Comparison of ENCODE assay signal across 8 cellular contexts in the genomic region with DNA sequence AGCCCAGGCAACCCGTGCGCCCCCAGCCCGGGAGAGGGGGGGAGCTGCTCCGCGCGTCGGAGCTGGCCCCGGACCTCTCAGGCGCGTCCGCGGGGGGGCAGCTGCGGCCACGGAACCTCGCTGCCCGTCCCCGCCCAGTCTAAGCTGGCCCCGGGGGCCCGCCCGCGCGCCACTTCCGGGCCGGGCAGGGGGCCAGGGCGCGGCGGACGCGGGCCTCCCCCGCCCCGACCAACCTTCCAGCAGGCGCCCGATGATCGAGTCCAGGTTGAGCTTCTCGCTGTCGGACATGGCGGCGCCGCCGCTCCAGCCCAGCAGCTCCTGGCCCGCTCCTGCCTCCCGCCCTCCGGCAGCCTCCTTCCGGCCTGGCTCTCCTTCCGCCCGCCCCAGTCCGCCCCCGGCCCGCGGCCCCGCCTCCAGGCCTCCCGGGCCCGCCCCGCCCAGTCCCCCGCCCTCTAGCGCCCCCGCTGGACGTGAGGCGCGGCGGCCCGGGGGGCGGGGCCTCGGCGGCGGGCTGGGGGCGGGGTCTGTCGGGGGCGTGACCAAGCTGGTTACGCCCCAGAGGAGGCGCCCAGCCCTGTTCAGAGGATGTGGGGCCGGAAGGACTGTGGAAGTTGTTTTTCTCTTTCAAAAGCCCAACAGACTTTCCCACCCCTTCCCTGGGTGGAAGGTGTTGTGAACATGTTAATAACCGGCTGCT. TPM values are rescaled to one million over a fixed set of nuclear protein-coding genes. Genes with fewer than 3 reads are reported as not detected.
DNase-seq lines count a peak whose midpoint lies in the region; ATAC-seq lines count a peak whose summit lies in the region.

Gene PPP1CA (minus strand): TSS at position 364 of the 697 bp plus-strand sequence. CDS start 76 bp downstream, at position 288.

- peaks cover 36% of the 10 kb centered on the region for H3K36me3 ChIP-seq in CD8-positive, alpha-beta memory T cell (ENCODE audit: insufficient read depth, low read length)
- peaks cover 36% of the 10 kb centered on the region for H3K36me3 ChIP-seq in effector memory CD4-positive, alpha-beta T cell (ENCODE audit: control insufficient read depth, insufficient read depth, low read length)

- peaks cover 40 to 82% (median 53%) of the 10 kb centered on the region in 3 donors for H3K4me1 Mint-ChIP-seq in CD8-positive, alpha-beta memory T cell
- H3K4me1 Mint-ChIP-seq in memory B cell: peaks cover 28% of the 10 kb centered on the region

- peak within 1 kb of the TSS; percentile 87 for H3K27ac ChIP-seq in CD8-positive, alpha-beta memory T cell (ENCODE audit: low read depth, low read length)
- peak within 1 kb of the TSS; percentile 77 for H3K27ac ChIP-seq in effector memory CD4-positive, alpha-beta T cell (ENCODE audit: insufficient read depth, low read length, poor library complexity, severe bottlenecking)

- no peaks in the 10 kb centered on the region for H3K9me3 Mint-ChIP-seq in CD8-positive, alpha-beta memory T cell
- H3K9me3 Mint-ChIP-seq in memory B cell: no peaks in the 10 kb centered on the region

- H3K4me3 ChIP-seq in CD8-positive, alpha-beta memory T cell (ENCODE audit: low read length): peak within 1 kb of the TSS; percentile 88
- peak within 1 kb of the TSS; percentile 82 for H3K4me3 ChIP-seq in effector memory CD4-positive, alpha-beta T cell (ENCODE audit: insufficient read depth, low read depth, low read length, poor library complexity, severe bottlenecking)

- no peaks in the 10 kb centered on the region for H3K9me3 ChIP-seq in CD8-positive, alpha-beta memory T cell (ENCODE audit: low read length)
- no peaks in the 10 kb centered on the region for H3K9me3 ChIP-seq in effector memory CD4-positive, alpha-beta T cell (ENCODE audit: control insufficient read depth, low read length)

- H3K4me1 ChIP-seq in CD8-positive, alpha-beta memory T cell (ENCODE audit: insufficient read depth, low read length): peaks cover 74% of the 10 kb centered on the region
- peaks cover 80% of the 10 kb centered on the region for H3K4me1 ChIP-seq in effector memory CD4-positive, alpha-beta T cell (ENCODE audit: control insufficient read depth, insufficient read depth, low read length, poor library complexity, severe bottlenecking)

- ATAC-seq in GM19463 (IDR thresholded peaks at IDR 0.05; ENCODE audit: unreplicated experiment): peak; percentile 64
- ATAC-seq in memory B cell (ENCODE audit: low read depth): peak; percentile 74

- H3K27me3 Mint-ChIP-seq in CD8-positive, alpha-beta memory T cell: no peaks in the 10 kb centered on the region
- H3K27me3 Mint-ChIP-seq in memory B cell: no peaks in the 10 kb centered on the region

- H3K4me3 Mint-ChIP-seq in CD8-positive, alpha-beta memory T cell: peak within 1 kb of the TSS; percentile 89 to 99 (median 95)
- peak within 1 kb of the TSS; percentile 86 for H3K4me3 Mint-ChIP-seq in memory B cell

- POLR2A ChIA-PET in CD8-positive, alpha-beta memory T cell (lab: Charles Lee): interaction anchor here (0.7 to 5.6 kb wide), 24 partner anchors 9 to 443 kb away, joined by 3 to 203 read pairs (median 6); partner anchors contain the start of genes AIP, ANKRD13D, CLCF1 and CORO1B
- POLR2A ChIA-PET in activated CD8-positive, alpha-beta memory T cell treated with anti-CD3 and anti-CD28 coated beads for 36 hours (lab: Charles Lee): interaction anchor here (0.5 to 3.2 kb wide), 15 partner anchors 10 to 132 kb away, joined by 3 to 26 read pairs (median 4); partner anchors contain the start of genes CLCF1, PITPNM1, POLD4 and PTPRCAP

- H3K27me3 ChIP-seq in CD8-positive, alpha-beta memory T cell (ENCODE audit: insufficient read depth, low read length, poor library complexity, severe bottlenecking): no peaks in the 10 kb centered on the region
- no peaks in the 10 kb centered on the region for H3K27me3 ChIP-seq in effector memory CD4-positive, alpha-beta T cell (replicated peaks; ENCODE audit: control insufficient read depth, insufficient read depth, low read length, poor library complexity, severe bottlenecking)

- CTCF ChIA-PET in CD8-positive, alpha-beta memory T cell (lab: Charles Lee): interaction anchor here (0.7 to 7.2 kb wide), 35 partner anchors 9 to 212 kb away, joined by 3 to 108 read pairs (median 5); partner anchors contain the start of genes AIP, ANKRD13D, CARNS1 and GPR152
- CTCF ChIA-PET in activated CD8-positive, alpha-beta memory T cell treated with anti-CD3 and anti-CD28 coated beads for 36 hours (lab: Charles Lee): interaction anchor here (0.7 to 5.0 kb wide), 26 partner anchors 8 to 229 kb away, joined by 3 to 34 read pairs (median 5); partner anchors contain the start of genes NUDT8, PITPNM1, PTPRCAP and RAD9A

- DNase-seq in CD8-positive, alpha-beta memory T cell: peak; percentile 87 to 93 (median 92)
- DNase-seq in HT-29 (ENCODE audit: low spot score): peak; percentile 90
- DNase-seq in NOMO-1 treated with DMSO at 0.1 percent for 48 hours (lab: John Stamatoyannopoulos, UW; ENCODE audit: unreplicated experiment): peak; percentile 81
- peak; percentile 87 to 91 (median 87) for DNase-seq in effector memory CD4-positive, alpha-beta T cell
- peak; percentile 93 to 96 for DNase-seq in memory B cell (ENCODE audit: low spot score in 2 of 2)
- peak; percentile 85 for DNase-seq in stimulated activated CD8-positive, alpha-beta memory T cell treated with anti-CD3 and anti-CD28 coated beads, Interleukin-12 subunit alpha, Interleukin-12 subunit beta, amount 100 ng/mL, for 1 hour (ENCODE audit: low read depth)

- H3K27ac Mint-ChIP-seq in CD8-positive, alpha-beta memory T cell: peak within 1 kb of the TSS; percentile 78 to 98 (median 93)
- H3K27ac Mint-ChIP-seq in memory B cell: peak within 1 kb of the TSS; percentile 69

- peaks cover 4 to 67% (median 10%) of the 10 kb centered on the region in 3 donors for H3K36me3 Mint-ChIP-seq in CD8-positive, alpha-beta memory T cell
- peaks cover 21% of the 10 kb centered on the region for H3K36me3 Mint-ChIP-seq in memory B cell

RNA-seq across cellular contexts. Expression of gene PPP1CA, which starts in this region (rescaled TPM):
- 100 to 1,000 TPM; 338 to 357 TPM for total RNA-seq in CD8-positive, alpha-beta memory T cell
- polyA plus RNA-seq in CD8-positive, alpha-beta memory T cell: 564 TPM
- total RNA-seq in HT-29 (2014; rRNA removed; shearing (Covaris generic)): 610 and 631 TPM in 2 replicates
- 100 to 1,000 TPM; 308 to 323 TPM for total RNA-seq in activated CD8-positive, alpha-beta memory T cell treated with anti-CD3 and anti-CD28 coated beads for 36 hours

Comparison
In these comparisons a context has a peak if more than half of its experiments do, and no peak if none do; other contexts are left out.
1. Peak in every context shown above with its lines: DNase-seq, ATAC-seq, H3K4me3 ChIP-seq and H3K27ac ChIP-seq.